Comparison of ENCODE assay signal across 2 cellular contexts in the genomic region with DNA sequence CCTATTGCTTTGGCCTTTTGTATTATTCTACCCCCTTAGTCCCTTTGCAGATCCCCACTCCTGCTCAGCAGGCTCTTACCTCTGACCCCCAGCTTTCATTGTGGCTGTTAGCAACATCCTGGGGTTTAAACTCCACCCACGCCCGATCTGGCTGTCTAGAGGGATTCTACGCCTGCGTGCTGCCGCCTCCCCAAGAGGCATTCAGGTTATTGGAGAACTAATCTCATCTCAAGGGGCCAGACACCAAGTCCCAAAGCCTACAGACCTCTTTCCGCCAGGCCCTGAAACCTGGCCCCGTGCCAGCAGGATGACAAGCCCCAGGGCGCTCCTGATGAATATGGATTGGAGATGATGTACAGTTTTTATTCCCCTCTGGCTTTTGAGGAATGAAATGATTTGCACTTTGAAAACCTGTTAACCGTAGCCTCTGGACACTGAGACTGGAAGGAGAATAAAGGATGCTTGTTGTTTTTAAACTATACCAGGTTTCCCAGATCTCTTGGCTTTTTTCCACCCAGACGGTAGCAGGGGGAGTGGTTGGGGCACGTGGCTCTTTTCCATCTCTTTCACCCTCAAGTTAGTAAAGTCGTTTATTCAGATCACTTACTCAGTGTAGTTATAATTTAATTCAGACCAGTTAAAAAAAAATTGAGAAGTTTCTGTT.
TF ChIP-seq lines count a peak whose summit lies in the region.

No MANE protein-coding gene starts in this region.

TF ChIP-seq in HEK293, 187 proteins besides CTCF, POLR2A, EP300 and RAD21 (continues in another document):
- TF ChIP-seq, protein P1, sequence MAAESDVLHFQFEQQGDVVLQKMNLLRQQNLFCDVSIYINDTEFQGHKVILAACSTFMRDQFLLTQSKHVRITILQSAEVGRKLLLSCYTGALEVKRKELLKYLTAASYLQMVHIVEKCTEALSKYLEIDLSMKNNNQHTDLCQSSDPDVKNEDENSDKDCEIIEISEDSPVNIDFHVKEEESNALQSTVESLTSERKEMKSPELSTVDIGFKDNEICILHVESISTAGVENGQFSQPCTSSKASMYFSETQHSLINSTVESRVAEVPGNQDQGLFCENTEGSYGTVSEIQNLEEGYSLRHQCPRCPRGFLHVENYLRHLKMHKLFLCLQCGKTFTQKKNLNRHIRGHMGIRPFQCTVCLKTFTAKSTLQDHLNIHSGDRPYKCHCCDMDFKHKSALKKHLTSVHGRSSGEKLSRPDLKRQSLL (tag by site-specific recombination; IDR thresholded peaks at IDR 0.05), result no peak
- TF ChIP-seq ZNF433 (tag by site-specific recombination; IDR thresholded peaks at IDR 0.05; ENCODE audit: low read depth) (no peak), ZNF335 (tag by site-specific recombination; conservative IDR thresholded peaks at IDR 0.05) (no peak), ZFHX2 (tag by site-specific recombination; conservative IDR thresholded peaks at IDR 0.05) (peak; percentile 81), ZNF341 (tag by site-specific recombination; IDR thresholded peaks at IDR 0.05; ENCODE audit: low read depth) (peak; percentile 90), BCL6B (tag by site-specific recombination; IDR thresholded peaks at IDR 0.05) (peak; percentile 82), IKZF3 (tag by site-specific recombination; IDR thresholded peaks at IDR 0.05) (0 out of 2 replicates have a peak, but pooled peaks have one; percentile 31), ZNF37A (tag by site-specific recombination; IDR thresholded peaks at IDR 0.05) (peak; percentile 58; the same call in 1 of the 2 replicates), PRDM6 (tag by site-specific recombination; IDR thresholded peaks at IDR 0.05) (peak; percentile 34), ZNF2 (tag by site-specific recombination; IDR thresholded peaks at IDR 0.05) (no peak), ZNF174 (tag by site-specific recombination; IDR thresholded peaks at IDR 0.05) (no peak), GLIS1 (tag by site-specific recombination; IDR thresholded peaks at IDR 0.05) (peak; percentile 51), ZNF10 (tag by site-specific recombination; IDR thresholded peaks at IDR 0.05) (no peak), ZNF561 (tag by site-specific recombination; IDR thresholded peaks at IDR 0.05; ENCODE audit: borderline replicate concordance) (0 out of 2 replicates have a peak, but pooled peaks have one; percentile 24), ZNF530 (tag by site-specific recombination; IDR thresholded peaks at IDR 0.05; ENCODE audit: low read depth) (no peak), ZNF133 (tag by site-specific recombination; IDR thresholded peaks at IDR 0.05) (no peak), EGR2 (tag by site-specific recombination; IDR thresholded peaks at IDR 0.05; ENCODE audit: low read depth) (peak; percentile 60), ZNF350 (tag by site-specific recombination; IDR thresholded peaks at IDR 0.05) (peak; percentile 88), ELK4 (IDR thresholded peaks at IDR 0.05; ENCODE audit: borderline replicate concordance, low read depth, low read length) (no peak), ZNF132 (tag by site-specific recombination; IDR thresholded peaks at IDR 0.05; ENCODE audit: borderline replicate concordance) (no peak), ZNF660 (tag by site-specific recombination; IDR thresholded peaks at IDR 0.05) (peak; percentile 96), ZNF184 (tag by site-specific recombination; IDR thresholded peaks at IDR 0.05) (peak; percentile 87; the same call in 1 of the 2 replicates), OSR2 (tag by site-specific recombination; IDR thresholded peaks at IDR 0.05) (peak; percentile 35; the same call in 1 of the 2 replicates)
- TF ChIP-seq, protein P2, sequence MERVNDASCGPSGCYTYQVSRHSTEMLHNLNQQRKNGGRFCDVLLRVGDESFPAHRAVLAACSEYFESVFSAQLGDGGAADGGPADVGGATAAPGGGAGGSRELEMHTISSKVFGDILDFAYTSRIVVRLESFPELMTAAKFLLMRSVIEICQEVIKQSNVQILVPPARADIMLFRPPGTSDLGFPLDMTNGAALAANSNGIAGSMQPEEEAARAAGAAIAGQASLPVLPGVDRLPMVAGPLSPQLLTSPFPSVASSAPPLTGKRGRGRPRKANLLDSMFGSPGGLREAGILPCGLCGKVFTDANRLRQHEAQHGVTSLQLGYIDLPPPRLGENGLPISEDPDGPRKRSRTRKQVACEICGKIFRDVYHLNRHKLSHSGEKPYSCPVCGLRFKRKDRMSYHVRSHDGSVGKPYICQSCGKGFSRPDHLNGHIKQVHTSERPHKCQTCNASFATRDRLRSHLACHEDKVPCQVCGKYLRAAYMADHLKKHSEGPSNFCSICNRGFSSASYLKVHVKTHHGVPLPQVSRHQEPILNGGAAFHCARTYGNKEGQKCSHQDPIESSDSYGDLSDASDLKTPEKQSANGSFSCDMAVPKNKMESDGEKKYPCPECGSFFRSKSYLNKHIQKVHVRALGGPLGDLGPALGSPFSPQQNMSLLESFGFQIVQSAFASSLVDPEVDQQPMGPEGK (tag by site-specific recombination; IDR thresholded peaks at IDR 0.05), result no peak

TF ChIP-seq in K562, 482 proteins besides CTCF, POLR2A, EP300 and RAD21 (continues in another document):
- TF ChIP-seq, protein P3, sequence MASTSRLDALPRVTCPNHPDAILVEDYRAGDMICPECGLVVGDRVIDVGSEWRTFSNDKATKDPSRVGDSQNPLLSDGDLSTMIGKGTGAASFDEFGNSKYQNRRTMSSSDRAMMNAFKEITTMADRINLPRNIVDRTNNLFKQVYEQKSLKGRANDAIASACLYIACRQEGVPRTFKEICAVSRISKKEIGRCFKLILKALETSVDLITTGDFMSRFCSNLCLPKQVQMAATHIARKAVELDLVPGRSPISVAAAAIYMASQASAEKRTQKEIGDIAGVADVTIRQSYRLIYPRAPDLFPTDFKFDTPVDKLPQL (IDR thresholded peaks at IDR 0.05; ENCODE audit: extremely low read depth, insufficient read length), result no peak
- no peak for TF ChIP-seq XRCC3 (IDR thresholded peaks at IDR 0.05)
- no peak for TF ChIP-seq IRF1 (CRISPR knock-in tag; IDR thresholded peaks at IDR 0.05; ENCODE audit: borderline replicate concordance)
- no peak for TF ChIP-seq PCBP1 (IDR thresholded peaks at IDR 0.05; ENCODE audit: low read depth, low read length, poor library complexity, severe bottlenecking)
- no peak for TF ChIP-seq GATAD2B (IDR thresholded peaks at IDR 0.05; ENCODE audit: borderline replicate concordance)
- no peak for TF ChIP-seq ZNF133 (CRISPR knock-in tag; IDR thresholded peaks at IDR 0.05)
- no peak for TF ChIP-seq RBM25 (IDR thresholded peaks at IDR 0.05; ENCODE audit: low read depth, low read length, severe bottlenecking)
- TF ChIP-seq ZNF444 (CRISPR knock-in tag; IDR thresholded peaks at IDR 0.05), result no peak
- TF ChIP-seq, protein P4, sequence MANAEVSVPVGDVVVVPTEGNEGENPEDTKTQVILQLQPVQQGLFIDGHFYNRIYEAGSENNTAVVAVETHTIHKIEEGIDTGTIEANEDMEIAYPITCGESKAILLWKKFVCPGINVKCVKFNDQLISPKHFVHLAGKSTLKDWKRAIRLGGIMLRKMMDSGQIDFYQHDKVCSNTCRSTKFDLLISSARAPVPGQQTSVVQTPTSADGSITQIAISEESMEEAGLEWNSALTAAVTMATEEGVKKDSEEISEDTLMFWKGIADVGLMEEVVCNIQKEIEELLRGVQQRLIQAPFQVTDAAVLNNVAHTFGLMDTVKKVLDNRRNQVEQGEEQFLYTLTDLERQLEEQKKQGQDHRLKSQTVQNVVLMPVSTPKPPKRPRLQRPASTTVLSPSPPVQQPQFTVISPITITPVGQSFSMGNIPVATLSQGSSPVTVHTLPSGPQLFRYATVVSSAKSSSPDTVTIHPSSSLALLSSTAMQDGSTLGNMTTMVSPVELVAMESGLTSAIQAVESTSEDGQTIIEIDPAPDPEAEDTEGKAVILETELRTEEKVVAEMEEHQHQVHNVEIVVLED (CRISPR knock-in tag; IDR thresholded peaks at IDR 0.05), result no peak
- no peak for TF ChIP-seq RFX5 (IDR thresholded peaks at IDR 0.05; ENCODE audit: low read depth, low read length)
- peak; percentile 9; the same call in 1 of the 2 replicates for TF ChIP-seq L3MBTL2 (IDR thresholded peaks at IDR 0.05)
- no peak for TF ChIP-seq SRSF7 (optimal IDR thresholded peaks at IDR 0.05; ENCODE audit: low read depth, low read length)
- TF ChIP-seq ZFX (CRISPR knock-in tag; IDR thresholded peaks at IDR 0.05), result no peak
- 0 out of 2 replicates have a peak, but pooled peaks have one; percentile 31 for TF ChIP-seq MBD1 (CRISPR knock-in tag; IDR thresholded peaks at IDR 0.05)
- no peak for TF ChIP-seq ZNF830 (CRISPR knock-in tag; IDR thresholded peaks at IDR 0.05)
- TF ChIP-seq U2AF2 (optimal IDR thresholded peaks at IDR 0.05; ENCODE audit: low read depth, low read length), result no peak
- TF ChIP-seq ZNF274 (IDR thresholded peaks at IDR 0.05; ENCODE audit: borderline replicate concordance, low read depth, low read length), result no peak
- TF ChIP-seq, protein P5, sequence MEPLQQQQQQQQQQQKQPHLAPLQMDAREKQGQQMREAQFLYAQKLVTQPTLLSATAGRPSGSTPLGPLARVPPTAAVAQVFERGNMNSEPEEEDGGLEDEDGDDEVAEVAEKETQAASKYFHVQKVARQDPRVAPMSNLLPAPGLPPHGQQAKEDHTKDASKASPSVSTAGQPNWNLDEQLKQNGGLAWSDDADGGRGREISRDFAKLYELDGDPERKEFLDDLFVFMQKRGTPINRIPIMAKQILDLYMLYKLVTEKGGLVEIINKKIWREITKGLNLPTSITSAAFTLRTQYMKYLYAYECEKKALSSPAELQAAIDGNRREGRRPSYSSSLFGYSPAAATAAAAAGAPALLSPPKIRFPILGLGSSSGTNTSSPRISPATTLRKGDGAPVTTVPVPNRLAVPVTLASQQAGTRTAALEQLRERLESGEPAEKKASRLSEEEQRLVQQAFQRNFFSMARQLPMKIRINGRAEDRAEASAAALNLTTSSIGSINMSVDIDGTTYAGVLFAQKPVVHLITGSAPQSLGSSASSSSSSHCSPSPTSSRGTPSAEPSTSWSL (CRISPR knock-in tag; IDR thresholded peaks at IDR 0.05; ENCODE audit: borderline replicate concordance), result no peak
- TF ChIP-seq, protein P6, sequence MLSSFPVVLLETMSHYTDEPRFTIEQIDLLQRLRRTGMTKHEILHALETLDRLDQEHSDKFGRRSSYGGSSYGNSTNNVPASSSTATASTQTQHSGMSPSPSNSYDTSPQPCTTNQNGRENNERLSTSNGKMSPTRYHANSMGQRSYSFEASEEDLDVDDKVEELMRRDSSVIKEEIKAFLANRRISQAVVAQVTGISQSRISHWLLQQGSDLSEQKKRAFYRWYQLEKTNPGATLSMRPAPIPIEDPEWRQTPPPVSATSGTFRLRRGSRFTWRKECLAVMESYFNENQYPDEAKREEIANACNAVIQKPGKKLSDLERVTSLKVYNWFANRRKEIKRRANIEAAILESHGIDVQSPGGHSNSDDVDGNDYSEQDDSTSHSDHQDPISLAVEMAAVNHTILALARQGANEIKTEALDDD (IDR thresholded peaks at IDR 0.05), result 0 out of 2 replicates have a peak, but pooled peaks have one; percentile 30
- no peak for TF ChIP-seq NFATC3 (IDR thresholded peaks at IDR 0.05)
- no peak for TF ChIP-seq ARID2 (IDR thresholded peaks at IDR 0.05)
- TF ChIP-seq TAF7 (tag; IDR thresholded peaks at IDR 0.05), result no peak
- TF ChIP-seq RAD51 (IDR thresholded peaks at IDR 0.05; ENCODE audit: borderline replicate concordance, low read depth), result peak; percentile 35; the same call in 1 of the 2 replicates
- no peak for TF ChIP-seq ELF2 (CRISPR knock-in tag; IDR thresholded peaks at IDR 0.05)
- TF ChIP-seq FOXA3 (CRISPR knock-in tag; conservative IDR thresholded peaks at IDR 0.05 in 1 of 2, IDR thresholded peaks at IDR 0.05 in 1 of 2), result no peak
- TF ChIP-seq NFYB (IDR thresholded peaks at IDR 0.05; ENCODE audit: extremely low read depth, insufficient read length), result no peak
- no peak for TF ChIP-seq ZNF431 (CRISPR knock-in tag; IDR thresholded peaks at IDR 0.05)
- TF ChIP-seq GABPB1 (CRISPR knock-in tag; IDR thresholded peaks at IDR 0.05), result no peak
